ENCODE assay signal across 9 cellular contexts in the genomic region with DNA sequence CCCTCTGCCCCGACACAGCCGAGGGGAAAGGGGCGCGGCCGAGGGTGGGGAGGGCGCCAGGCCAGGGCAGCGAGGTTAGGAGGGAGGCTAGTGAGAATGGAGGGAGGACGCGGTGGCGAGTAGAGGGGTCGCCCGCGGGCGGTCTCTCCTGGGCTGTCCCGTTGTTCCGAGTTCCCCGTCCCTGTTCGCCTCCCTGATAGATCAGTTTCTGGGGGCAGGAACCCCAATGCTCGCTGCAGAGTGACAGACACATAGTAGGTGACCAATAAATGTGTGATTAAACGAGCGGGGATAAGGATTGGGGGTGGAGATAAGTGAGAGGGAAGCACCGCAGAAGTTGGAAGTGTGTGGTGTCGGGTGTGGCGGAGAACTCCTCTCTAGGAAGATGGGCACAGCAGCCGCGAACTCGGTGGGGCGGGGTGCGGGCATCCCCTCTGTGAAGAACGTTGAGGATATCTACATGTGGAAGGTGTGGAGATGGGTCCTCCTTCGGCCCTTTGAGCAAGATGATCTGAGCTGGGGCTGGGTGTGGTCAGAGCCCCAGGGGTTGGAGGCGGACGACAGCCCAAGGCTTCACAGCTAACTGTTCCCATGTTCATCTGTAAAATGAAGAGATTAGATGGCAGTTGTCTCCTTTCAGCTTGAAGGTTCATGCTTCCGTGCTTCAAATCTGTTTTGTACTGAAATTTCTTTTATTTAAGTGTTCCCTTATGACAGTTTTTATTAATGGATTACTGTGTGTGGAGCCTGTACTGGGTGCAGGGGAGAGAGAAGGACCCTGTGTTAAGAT. TPM values are rescaled to one million over a fixed set of nuclear protein-coding genes. Genes with fewer than 3 reads are reported as not detected.
DNase-seq lines count a peak whose midpoint lies in the region; ATAC-seq lines count a peak whose summit lies in the region.
"Had no signal": no experiment of that assay in that cellular context is flagged by ENCODE, and none has a peak within 500 bp of the region (broad histone marks: within the 10 kb centered on the region; RNA-seq: fewer than 3 reads in every experiment).

No MANE protein-coding gene starts in this region.

- DNase-seq in A172 (ENCODE audit: low spot score) (peak; percentile 50), GF-D8 (lab: John Stamatoyannopoulos, UW) (peak; percentile 20), iPS DF 6.9 (ENCODE audit: low read depth, low spot score) (no peak), H4 (ENCODE audit: low spot score) (no peak)
- DNase-seq in activated naive CD8-positive, alpha-beta T cell treated with anti-CD3 and anti-CD28 coated beads, Interleukin-2, amount 10 ng/mL, durations not matched to agents 7 days and 5 days, result no peak
- no peak for DNase-seq in activated CD8-positive, alpha-beta memory T cell treated with anti-CD3 and anti-CD28 coated beads for 24 hours

- ATAC-seq in activated naive CD8-positive, alpha-beta T cell treated with anti-CD3 and anti-CD28 coated beads, Interleukin-2, amount 10 ng/mL, durations not matched to agents 7 days and 5 days (ENCODE audit: low read depth), result no peak

- no peaks in the 10 kb centered on the region for H3K9me3 Mint-ChIP-seq in IgD-negative memory B cell
- no peaks in the 10 kb centered on the region for H3K9me3 Mint-ChIP-seq in activated naive CD8-positive, alpha-beta T cell treated with anti-CD3 and anti-CD28 coated beads, Interleukin-2, amount 10 ng/mL, durations not matched to agents 7 days and 5 days

- H3K36me3 ChIP-seq in iPS DF 6.9 (ENCODE audit: control insufficient read depth, insufficient read depth, low read length) (no peaks in the 10 kb centered on the region), skeletal muscle tissue (ENCODE audit: control insufficient read depth in 3 of 3, insufficient read depth in 3 of 3, low read length in 3 of 3) (no peaks in the 10 kb centered on the region)

- peaks cover 43 to 53% (median 46%) of the 10 kb centered on the region in 3 donors for H3K4me1 Mint-ChIP-seq in IgD-negative memory B cell
- peaks cover 40% of the 10 kb centered on the region for H3K4me1 Mint-ChIP-seq in activated naive CD8-positive, alpha-beta T cell treated with anti-CD3 and anti-CD28 coated beads, Interleukin-2, amount 10 ng/mL, durations not matched to agents 7 days and 5 days

- no peaks in the 10 kb centered on the region for H3K36me3 Mint-ChIP-seq in IgD-negative memory B cell
- H3K36me3 Mint-ChIP-seq in activated naive CD8-positive, alpha-beta T cell treated with anti-CD3 and anti-CD28 coated beads, Interleukin-2, amount 10 ng/mL, durations not matched to agents 7 days and 5 days, result peaks cover 5% of the 10 kb centered on the region

- peak overlapping the region; percentile 82 to 99 (median 92) for H3K4me3 Mint-ChIP-seq in IgD-negative memory B cell
- H3K4me3 Mint-ChIP-seq in activated naive CD8-positive, alpha-beta T cell treated with anti-CD3 and anti-CD28 coated beads, Interleukin-2, amount 10 ng/mL, durations not matched to agents 7 days and 5 days, result peak overlapping the region; percentile 99

- H3K4me3 ChIP-seq in iPS DF 6.9 (ENCODE audit: low read length) (peak overlapping the region; percentile 54; the same call in 1 of the 2 replicates), skeletal muscle tissue (ENCODE audit: low read length in 3 of 3) (peak overlapping the region; percentile 79 to 88 (median 80))

- peak overlapping the region; percentile 41 to 93 (median 74) for H3K27ac Mint-ChIP-seq in IgD-negative memory B cell
- peak overlapping the region; percentile 78 for H3K27ac Mint-ChIP-seq in activated naive CD8-positive, alpha-beta T cell treated with anti-CD3 and anti-CD28 coated beads, Interleukin-2, amount 10 ng/mL, durations not matched to agents 7 days and 5 days

- H3K27me3 Mint-ChIP-seq in IgD-negative memory B cell, result peaks cover 1% of the 10 kb centered on the region
- no peaks in the 10 kb centered on the region for H3K27me3 Mint-ChIP-seq in activated naive CD8-positive, alpha-beta T cell treated with anti-CD3 and anti-CD28 coated beads, Interleukin-2, amount 10 ng/mL, durations not matched to agents 7 days and 5 days

- peak overlapping the region; percentile 85 to 93 (median 88) for H3K9ac ChIP-seq in skeletal muscle tissue (ENCODE audit: low read depth in 1 of 3, low read length in 3 of 3)

- H3K27me3 ChIP-seq in iPS DF 6.9 (ENCODE audit: control insufficient read depth, insufficient read depth, low read length) (no peaks in the 10 kb centered on the region), skeletal muscle tissue (ENCODE audit: control insufficient read depth in 3 of 3, insufficient read depth in 3 of 3, low read length in 3 of 3) (no peaks in the 10 kb centered on the region)

- POLR2A ChIA-PET in activated naive CD8-positive, alpha-beta T cell treated with anti-CD3 and anti-CD28 coated beads, Interleukin-2, amount 10 ng/mL, durations not matched to agents 7 days and 5 days (lab: Charles Lee), result interaction anchor here (0.5 kb wide), 1 partner anchor 25 kb away, joined by 3 read pairs; no protein-coding TSS in a partner anchor

- H3K9me3 ChIP-seq in iPS DF 6.9 (ENCODE audit: control insufficient read depth, insufficient read depth, low read length), result no peaks in the 10 kb centered on the region
- H3K9me3 ChIP-seq in skeletal muscle tissue (ENCODE audit: control insufficient read depth in 3 of 3, low read length in 3 of 3), result no peaks in the 10 kb centered on the region

- WGBS in iPS DF 6.9 (ENCODE audit: insufficient coverage, insufficient read length), result no CpG with 5 or more reads among the region's 34 CpGs

- H3K4me1 ChIP-seq in iPS DF 6.9 (ENCODE audit: control insufficient read depth, insufficient read depth, low read length), result peaks cover 13% of the 10 kb centered on the region
- peaks cover 18 to 60% (median 45%) of the 10 kb centered on the region in 3 donors for H3K4me1 ChIP-seq in skeletal muscle tissue (ENCODE audit: control insufficient read depth in 3 of 3, insufficient read depth in 3 of 3, low read length in 3 of 3)

- H3K27ac ChIP-seq in iPS DF 6.9 (ENCODE audit: low read length) (no peak overlapping the region), skeletal muscle tissue (ENCODE audit: low read depth, low read length) (peak overlapping the region; percentile 97)

RNA-seq across cellular contexts. Expression of a gene that starts 0.7 kb away (rescaled TPM):
- total RNA-seq in A172 (2014; rRNA removed; shearing (Covaris generic)), result 5.7 and 11.1 TPM in 2 replicates
- polyA plus RNA-seq in IgD-negative memory B cell, result 5.1 TPM
- total RNA-seq in activated naive CD8-positive, alpha-beta T cell treated with anti-CD3 and anti-CD28 coated beads, Interleukin-2, amount 10 ng/mL, durations not matched to agents 7 days and 5 days, result 1 to 10 TPM; 5.4 to 6.4 TPM
- total RNA-seq in skeletal muscle tissue, result 6.8 TPM
- 0.56 and 0.90 TPM in 2 replicates for total RNA-seq in H4 (2014; rRNA removed; shearing (Covaris generic))

RNA-seq across cellular contexts. Expression of a gene that starts 11.2 kb away (rescaled TPM):
- 237 and 258 TPM in 2 replicates for total RNA-seq in A172 (2014; rRNA removed; shearing (Covaris generic))
- polyA plus RNA-seq in IgD-negative memory B cell, result 118 TPM
- 10 to 100 TPM; 53.4 to 57.5 TPM for total RNA-seq in activated naive CD8-positive, alpha-beta T cell treated with anti-CD3 and anti-CD28 coated beads, Interleukin-2, amount 10 ng/mL, durations not matched to agents 7 days and 5 days
- total RNA-seq in skeletal muscle tissue, result 31.3 TPM
- 40.4 and 48.3 TPM in 2 replicates for total RNA-seq in H4 (2014; rRNA removed; shearing (Covaris generic))

RNA-seq across cellular contexts. Expression of a gene that starts 38.4 kb away (rescaled TPM):
- 48.7 and 50.4 TPM in 2 replicates for total RNA-seq in A172 (2014; rRNA removed; shearing (Covaris generic))
- polyA plus RNA-seq in IgD-negative memory B cell, result not detected
- total RNA-seq in activated naive CD8-positive, alpha-beta T cell treated with anti-CD3 and anti-CD28 coated beads, Interleukin-2, amount 10 ng/mL, durations not matched to agents 7 days and 5 days, result not detected
- 54.3 TPM for total RNA-seq in skeletal muscle tissue
- total RNA-seq in H4 (2014; rRNA removed; shearing (Covaris generic)), result not detected in 2 replicates
- total RNA-seq: HT1080 had no signal

RNA-seq across cellular contexts. Expression of a gene that starts 56.4 kb away (rescaled TPM):
- total RNA-seq in A172 (2014; rRNA removed; shearing (Covaris generic)), result 0.88 and 2.8 TPM in 2 replicates
- polyA plus RNA-seq in IgD-negative memory B cell, result 5.2 TPM
- total RNA-seq in activated naive CD8-positive, alpha-beta T cell treated with anti-CD3 and anti-CD28 coated beads, Interleukin-2, amount 10 ng/mL, durations not matched to agents 7 days and 5 days, result 1 to 10 TPM; 6.4 to 7.0 TPM
- 1.6 TPM for total RNA-seq in skeletal muscle tissue
- 0.23 TPM in 1 of 2 replicates, not detected in the other for total RNA-seq in H4 (2014; rRNA removed; shearing (Covaris generic))
- total RNA-seq: HT1080 had no signal

RNA-seq across cellular contexts. Expression of a gene that starts 56.6 kb away (rescaled TPM):
- 0.67 TPM in 1 of 2 replicates, not detected in the other for total RNA-seq in A172 (2014; rRNA removed; shearing (Covaris generic))
- polyA plus RNA-seq in IgD-negative memory B cell, result 29.1 TPM
- total RNA-seq in activated naive CD8-positive, alpha-beta T cell treated with anti-CD3 and anti-CD28 coated beads, Interleukin-2, amount 10 ng/mL, durations not matched to agents 7 days and 5 days, result 10 to 100 TPM; 16.6 to 17.2 TPM
- total RNA-seq in skeletal muscle tissue, result 5.7 TPM
- total RNA-seq in H4 (2014; rRNA removed; shearing (Covaris generic)), result not detected in 2 replicates
- total RNA-seq: HT1080 had no signal

Comparison
In these comparisons a context has a peak if more than half of its experiments do, and no peak if none do; other contexts are left out.
1. DNase-seq: peak in A172 (single experiment) and GF-D8 (single experiment); none in activated naive CD8-positive, alpha-beta T cell treated with anti-CD3 and anti-CD28 coated beads, Interleukin-2, amount 10 ng/mL, durations not matched to agents 7 days and 5 days (single experiment), iPS DF 6.9 (single experiment), H4 (single experiment) and activated CD8-positive, alpha-beta memory T cell treated with anti-CD3 and anti-CD28 coated beads for 24 hours (single experiment).
2. RNA of a gene that starts 38.4 kb away (total RNA-seq): 54.3 TPM in skeletal muscle tissue (single experiment) and 48.7 to 50.4 TPM in A172; not detected in activated naive CD8-positive, alpha-beta T cell treated with anti-CD3 and anti-CD28 coated beads, Interleukin-2, amount 10 ng/mL, durations not matched to agents 7 days and 5 days and not detected in H4; every median in the first group is over 10 times any median in the second.